In the genomic region with DNA sequence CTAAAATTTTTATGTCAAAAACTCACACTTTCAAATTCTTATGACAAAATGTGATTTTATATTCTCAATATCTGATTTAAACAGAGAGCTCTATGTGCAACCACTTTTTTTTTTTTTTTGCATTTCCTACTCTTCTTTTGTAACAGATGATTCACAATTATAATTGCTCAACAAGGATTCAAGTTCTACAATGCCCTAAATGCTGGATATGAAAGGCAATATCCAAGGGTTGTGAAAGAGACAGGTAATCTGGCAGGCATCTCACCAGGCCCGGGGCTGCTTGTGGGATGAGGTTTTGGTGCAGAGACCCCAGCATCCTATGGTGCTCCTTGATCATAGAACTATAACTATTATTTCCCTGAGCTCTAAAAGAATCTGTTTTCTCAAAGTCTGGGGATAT, we compare ENCODE assay signal across 24 cellular contexts.
DNase-seq lines count a peak whose midpoint lies in the region; ATAC-seq and TF ChIP-seq lines count a peak whose summit lies in the region.
"Had no signal": no experiment of that assay in that cellular context is flagged by ENCODE, and none has a peak within 500 bp of the region (broad histone marks: within the 10 kb centered on the region; RNA-seq: fewer than 3 reads in every experiment).

No MANE protein-coding gene starts in this region.

- ATAC-seq in RWPE2 (ENCODE audit: low read depth) (peak; percentile 81), omental fat pad (ENCODE audit: low FRiP score) (peak; percentile 45), GM18517 (IDR thresholded peaks at IDR 0.05; ENCODE audit: unreplicated experiment) (no peak)
- ATAC-seq: activated CD4-positive, CD25-positive, alpha-beta regulatory T cell treated with anti-CD3 and anti-CD28 coated beads, Interleukin-2, amount 50 U/mL, for 24 hours; lower lobe of right lung; Panc1; pancreas; sciatic nerve; stimulated activated memory B cell treated with anti-CD40 and anti-IgM and Interleukin-4, amounts not matched to agents 10 μg/mL and 1 μg/mL and 100 μg/mL, for 72 hours; upper lobe of right lung had no signal

- no peaks in the 10 kb centered on the region for H3K36me3 ChIP-seq in RWPE2 (ENCODE audit: low read depth)
- H3K36me3 ChIP-seq: cardiac muscle cell, lower lobe of right lung, pancreas, upper lobe of right lung had no signal

- no peaks in the 10 kb centered on the region for H3K9me3 ChIP-seq in RWPE2 (ENCODE audit: severe bottlenecking)
- H3K9me3 ChIP-seq: lower lobe of right lung, pancreas, upper lobe of right lung had no signal

- H3K27me3 ChIP-seq in RWPE2 (ENCODE audit: insufficient read depth, poor library complexity, severe bottlenecking) = no peaks in the 10 kb centered on the region
- H3K27me3 ChIP-seq: cardiac muscle cell, pancreas, upper lobe of right lung had no signal

- H3K4me3 ChIP-seq in RWPE2 (ENCODE audit: severe bottlenecking) = no peak overlapping the region
- H3K4me3 ChIP-seq: cardiac muscle cell, lower lobe of right lung, pancreas, upper lobe of right lung had no signal

- no peak overlapping the region for H3K27ac ChIP-seq in RWPE2 (ENCODE audit: poor library complexity, severe bottlenecking)
- H3K27ac ChIP-seq in epithelial cell of prostate = no peak overlapping the region
- H3K27ac ChIP-seq: cardiac muscle cell, lower lobe of right lung, pancreas, upper lobe of right lung had no signal

- no peak for TF ChIP-seq CTCF in RWPE2 (IDR thresholded peaks at IDR 0.05; ENCODE audit: poor library complexity, severe bottlenecking)
- TF ChIP-seq CTCF in omental fat pad (IDR thresholded peaks at IDR 0.05) = no peak

- peak; percentile 40 for DNase-seq in GM03348 (ENCODE audit: low spot score)
- no peak for DNase-seq in RWPE2 (ENCODE audit: low spot score)
- peak; percentile 34 for DNase-seq in epithelial cell of prostate (ENCODE audit: low read depth, low spot score)
- no peak for DNase-seq in omental fat pad (ENCODE audit: low spot score)
- DNase-seq in NCI-H446 (lab: John Stamatoyannopoulos, UW) = no peak
- no peak for DNase-seq in NCI-H128 (lab: John Stamatoyannopoulos, UW; ENCODE audit: unreplicated experiment)
- DNase-seq: activated CD4-positive, alpha-beta T cell treated with anti-CD3 and anti-CD28 coated beads, Interleukin-2, amount 50 U/mL, for 48 hours; activated naive CD4-positive, alpha-beta T cell treated with anti-CD3 and anti-CD28 coated beads for 36 hours; amygdala; endodermal cell; kidney; lower lobe of right lung; NCI-H1048; NCI-H1694 treated with DMSO at 0.1 percent for 48 hours; NCI-H69; pancreas; stimulated activated CD4-positive, alpha-beta T cell treated with anti-CD3 and anti-CD28 coated beads, Interleukin-4, amount 100 ng/mL, for 24 hours; upper lobe of right lung had no signal

- peaks cover 10% of the 10 kb centered on the region for H3K4me1 ChIP-seq in RWPE2 (ENCODE audit: insufficient read depth, poor library complexity, severe bottlenecking)
- H3K4me1 ChIP-seq: lower lobe of right lung, pancreas, upper lobe of right lung had no signal

Comparison
In these comparisons a context has a peak if more than half of its experiments do, and no peak if none do; other contexts are left out.
1. DNase-seq: peak in GM03348 (single experiment) and epithelial cell of prostate (single experiment); none in RWPE2 (single experiment), omental fat pad (single experiment), NCI-H446 (0 of 2) and NCI-H128 (single experiment).